ENCODE assay signal across 8 cellular contexts in the genomic region with DNA sequence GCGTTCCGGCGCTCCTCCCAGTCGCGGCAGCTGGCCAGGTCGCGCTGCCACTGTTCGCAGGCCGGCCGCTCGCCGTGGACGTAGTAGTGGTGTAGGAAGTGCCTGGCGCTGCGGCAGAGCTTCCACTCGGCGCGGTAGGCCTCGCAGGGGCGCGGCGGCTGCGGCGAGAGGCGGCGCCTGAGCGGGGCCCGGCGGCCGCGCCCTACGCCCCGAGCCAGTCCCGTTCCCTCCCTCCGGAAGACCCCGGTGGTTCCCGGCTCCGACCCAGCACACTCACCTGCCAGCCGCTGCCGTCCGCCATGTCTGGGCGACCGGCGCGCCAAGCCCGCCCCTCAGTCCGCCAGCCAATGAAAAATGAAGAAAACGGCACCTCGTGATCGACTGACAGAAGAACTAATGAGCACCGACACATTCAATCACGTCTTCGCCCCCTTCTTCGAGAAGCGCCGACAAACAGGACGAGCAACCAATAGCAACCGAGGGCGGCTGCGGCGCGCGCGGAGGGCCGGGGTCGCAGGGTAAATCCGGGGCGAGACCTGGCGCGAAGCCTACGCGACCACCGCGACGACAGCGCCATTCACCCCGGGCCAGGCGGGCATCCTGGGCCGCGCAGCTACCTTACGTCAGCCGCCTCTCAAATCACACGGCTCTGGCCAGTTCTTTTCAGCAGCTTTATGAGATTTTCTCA. TPM values are rescaled to one million over a fixed set of nuclear protein-coding genes. Genes with fewer than 3 reads are reported as not detected.
DNase-seq lines count a peak whose midpoint lies in the region; ATAC-seq and TF ChIP-seq lines count a peak whose summit lies in the region.

TSS of gene C22orf39 (minus strand) at position 324 of the 688 bp plus-strand sequence. CDS start at position 301, 23 bp downstream.

- H3K9me3 Mint-ChIP-seq in activated T-cell treated with anti-CD3 and anti-CD28 coated beads, Interleukin-2, amount 50 U/mL, for 4 hours: no peaks in the 10 kb centered on the region

- no peaks in the 10 kb centered on the region for H3K27me3 ChIP-seq in muscle layer of colon (ENCODE audit: control insufficient read depth in 1 of 2, insufficient read depth in 2 of 2, low read length in 2 of 2)

- H3K4me3 Mint-ChIP-seq in activated T-cell treated with anti-CD3 and anti-CD28 coated beads, Interleukin-2, amount 50 U/mL, for 4 hours: peak within 1 kb of the TSS; percentile 94

- peaks cover 24% of the 10 kb centered on the region for H3K36me3 ChIP-seq in muscle layer of colon (ENCODE audit: insufficient read depth, low read length)

- ATAC-seq in GM21619 (IDR thresholded peaks at IDR 0.05; ENCODE audit: unreplicated experiment) (peak; percentile 67), esophagus mucosa (peak; percentile 92)
- peak; percentile 92 to 93 for ATAC-seq in activated T-cell treated with anti-CD3 and anti-CD28 coated beads, Interleukin-2, amount 50 U/mL, for 4 hours

- peak within 1 kb of the TSS; percentile 94 for H3K27ac ChIP-seq in muscle layer of colon (ENCODE audit: low read depth, low read length)

- no peaks in the 10 kb centered on the region for H3K27me3 Mint-ChIP-seq in activated T-cell treated with anti-CD3 and anti-CD28 coated beads, Interleukin-2, amount 50 U/mL, for 4 hours (ENCODE audit: low read depth)

- in situ Hi-C loops in KBM-7 (cut with MboI; ENCODE audit: low pct_unique_long_range_greater_than_20kb, low sequenced_read_pairs): no loop called here

- peaks cover 24% of the 10 kb centered on the region for H3K4me1 ChIP-seq in muscle layer of colon (ENCODE audit: insufficient read depth, low read length)

- peaks cover 11% of the 10 kb centered on the region for H3K36me3 Mint-ChIP-seq in activated T-cell treated with anti-CD3 and anti-CD28 coated beads, Interleukin-2, amount 50 U/mL, for 4 hours (ENCODE audit: insufficient read depth)

- peaks cover 37% of the 10 kb centered on the region for H3K4me1 Mint-ChIP-seq in activated T-cell treated with anti-CD3 and anti-CD28 coated beads, Interleukin-2, amount 50 U/mL, for 4 hours (ENCODE audit: low read depth)

- peak; percentile 91 for DNase-seq in DMS153 (lab: John Stamatoyannopoulos, UW)
- peak; percentile 94 for DNase-seq in KBM-7
- DNase-seq in activated T-cell treated with anti-CD3 and anti-CD28 coated beads, Interleukin-2, amount 50 U/mL, for 4 hours: peak; percentile 79
- DNase-seq in stimulated activated CD8-positive, alpha-beta memory T cell treated with anti-CD3 and anti-CD28 coated beads, Interleukin-7, amount 100 ng/mL, for 24 hours (ENCODE audit: low read depth): peak; percentile 70

- peak within 1 kb of the TSS; percentile 51 for H3K9ac ChIP-seq in muscle layer of colon (ENCODE audit: low read length)

- H3K4me3 ChIP-seq in muscle layer of colon (ENCODE audit: low read depth in 1 of 2, low read length in 2 of 2): peak within 1 kb of the TSS; percentile 82 to 94

- H3K9me3 ChIP-seq in muscle layer of colon (ENCODE audit: low read length): no peaks in the 10 kb centered on the region

TF ChIP-seq in PFSK-1, 5 proteins besides CTCF, POLR2A, EP300 and RAD21:
- TF ChIP-seq TAF1 (IDR thresholded peaks at IDR 0.05; ENCODE audit: borderline replicate concordance, insufficient read depth, low read length) (peak; percentile 80), REST (IDR thresholded peaks at IDR 0.05; ENCODE audit: insufficient read depth in 1 of 2, low read depth in 2 of 2, low read length in 2 of 2) (no peak), POLR2AphosphoS5 (IDR thresholded peaks at IDR 0.05; ENCODE audit: low read depth, low read length) (peak; percentile 39; the same call in 1 of the 2 replicates), SIN3A (IDR thresholded peaks at IDR 0.05; ENCODE audit: borderline replicate concordance, insufficient read depth, low read length) (no peak), FOXP2 (optimal IDR thresholded peaks at IDR 0.05; ENCODE audit: borderline replicate concordance, extremely low read depth, extremely low read length, insufficient read depth) (peak; percentile 12)

RNA-seq across cellular contexts. Expression of gene C22orf39, which starts in this region (rescaled TPM):
- 46.7 TPM for polyA plus RNA-seq in PFSK-1 (2012; ENCODE audit: insufficient read length, low read depth)
- total RNA-seq in activated T-cell treated with anti-CD3 and anti-CD28 coated beads, Interleukin-2, amount 50 U/mL, for 4 hours: 10 to 100 TPM; 14.3 to 20.9 (median 18.8) TPM
- total RNA-seq in esophagus mucosa: 11.8 TPM

Comparison
In these comparisons a context has a peak if more than half of its experiments do, and no peak if none do; other contexts are left out.
1. Peak in every context shown above with its lines: DNase-seq, ATAC-seq, H3K4me3 ChIP-seq and H3K27ac ChIP-seq.